22 cellular contexts compared by ENCODE assay signal in genomic region chr20:2135018-2135417, GRCh38.
"Had no signal": no experiment of that assay in that cellular context is flagged by ENCODE, and none has a peak within 500 bp of the region (broad histone marks: within the 10 kb centered on the region; RNA-seq: fewer than 3 reads in every experiment).

No MANE protein-coding gene starts in this region.

- H3K4me3 Mint-ChIP-seq: activated CD4-positive, alpha-beta T cell treated with anti-CD3 and anti-CD28 coated beads, Interleukin-2, amount 10 ng/mL, durations not matched to agents 24 days and 14 days; activated CD8-positive, alpha-beta T cell treated with anti-CD3 and anti-CD28 coated beads for 36 hours; activated naive CD8-positive, alpha-beta T cell treated with anti-CD3 and anti-CD28 coated beads, Interleukin-2, amount 10 ng/mL, durations not matched to agents 7 days and 5 days; activated T-helper 17 cell treated with anti-CD3 and anti-CD28 coated beads, Interleukin-2, amount 50 U/mL, for 72 hours; brain; nephron progenitor cell; stimulated activated naive CD8-positive, alpha-beta T cell treated with anti-CD3 and anti-CD28 coated beads, Interleukin-15, Interleukin-2, amounts not matched to agents 100 ng/mL and 50 ng/mL, for 24 hours had no signal

- H3K9me2 ChIP-seq: SK-N-SH had no signal

- H3K27me3 Mint-ChIP-seq: activated CD4-positive, alpha-beta T cell treated with anti-CD3 and anti-CD28 coated beads, Interleukin-2, amount 10 ng/mL, durations not matched to agents 24 days and 14 days; activated CD8-positive, alpha-beta T cell treated with anti-CD3 and anti-CD28 coated beads for 36 hours; activated naive CD8-positive, alpha-beta T cell treated with anti-CD3 and anti-CD28 coated beads, Interleukin-2, amount 10 ng/mL, durations not matched to agents 7 days and 5 days; activated T-helper 17 cell treated with anti-CD3 and anti-CD28 coated beads, Interleukin-2, amount 50 U/mL, for 72 hours; brain; stimulated activated naive CD8-positive, alpha-beta T cell treated with anti-CD3 and anti-CD28 coated beads, Interleukin-15, Interleukin-2, amounts not matched to agents 100 ng/mL and 50 ng/mL, for 24 hours had no signal

- H3K36me3 ChIP-seq: gastroesophageal sphincter, upper lobe of right lung had no signal

- H3K9me3 ChIP-seq: gastroesophageal sphincter, SK-N-SH, testis, upper lobe of right lung had no signal

- H3K36me3 Mint-ChIP-seq: brain had no signal

- H3K27me3 ChIP-seq: gastroesophageal sphincter, hepatocyte, testis, upper lobe of right lung had no signal

- H2AFZ ChIP-seq: hepatocyte had no signal

- H3K4me3 ChIP-seq: coronary artery, gastroesophageal sphincter, hepatocyte, testis, upper lobe of right lung had no signal

- H3K27ac Mint-ChIP-seq: activated CD4-positive, alpha-beta T cell treated with anti-CD3 and anti-CD28 coated beads, Interleukin-2, amount 10 ng/mL, durations not matched to agents 24 days and 14 days; activated CD8-positive, alpha-beta T cell treated with anti-CD3 and anti-CD28 coated beads for 36 hours; activated naive CD8-positive, alpha-beta T cell treated with anti-CD3 and anti-CD28 coated beads, Interleukin-2, amount 10 ng/mL, durations not matched to agents 7 days and 5 days; activated T-helper 17 cell treated with anti-CD3 and anti-CD28 coated beads, Interleukin-2, amount 50 U/mL, for 72 hours; nephron progenitor cell; stimulated activated naive CD8-positive, alpha-beta T cell treated with anti-CD3 and anti-CD28 coated beads, Interleukin-15, Interleukin-2, amounts not matched to agents 100 ng/mL and 50 ng/mL, for 24 hours had no signal

- H3K9me3 Mint-ChIP-seq: activated CD4-positive, alpha-beta T cell treated with anti-CD3 and anti-CD28 coated beads, Interleukin-2, amount 10 ng/mL, durations not matched to agents 24 days and 14 days; activated CD8-positive, alpha-beta T cell treated with anti-CD3 and anti-CD28 coated beads for 36 hours; activated naive CD8-positive, alpha-beta T cell treated with anti-CD3 and anti-CD28 coated beads, Interleukin-2, amount 10 ng/mL, durations not matched to agents 7 days and 5 days; activated T-helper 17 cell treated with anti-CD3 and anti-CD28 coated beads, Interleukin-2, amount 50 U/mL, for 72 hours; brain; nephron progenitor cell; stimulated activated naive CD8-positive, alpha-beta T cell treated with anti-CD3 and anti-CD28 coated beads, Interleukin-15, Interleukin-2, amounts not matched to agents 100 ng/mL and 50 ng/mL, for 24 hours had no signal

- DNase-seq: activated CD4-positive, alpha-beta T cell treated with anti-CD3 and anti-CD28 coated beads, Interleukin-2, amount 10 ng/mL, durations not matched to agents 24 days and 14 days; activated CD4-positive, CD25-positive, alpha-beta regulatory T cell; activated CD8-positive, alpha-beta T cell treated with anti-CD3 and anti-CD28 coated beads for 36 hours; activated naive CD4-positive, alpha-beta T cell treated with Interleukin-2 at 50 U/mL for 16 hours; activated naive CD8-positive, alpha-beta T cell treated with anti-CD3 and anti-CD28 coated beads, Interleukin-2, amount 10 ng/mL, durations not matched to agents 7 days and 5 days; activated T-cell treated with anti-CD3 and anti-CD28 coated beads, Interleukin-2, amount 50 U/mL, for 1 hour; caudate nucleus; erythroblast; nephron progenitor cell; occipital lobe; retina; SK-N-SH; T-helper 9 cell; testis; upper lobe of right lung had no signal

- ATAC-seq: activated CD8-positive, alpha-beta T cell treated with anti-CD3 and anti-CD28 coated beads for 36 hours; activated T-helper 17 cell treated with anti-CD3 and anti-CD28 coated beads, Interleukin-2, amount 50 U/mL, for 72 hours; gastroesophageal sphincter; left lobe of liver; upper lobe of right lung had no signal

- H3K4me2 ChIP-seq: hepatocyte, SK-N-SH had no signal

- H3K27ac ChIP-seq: hepatocyte, testis, upper lobe of right lung had no signal
